ENCODE assay signal across 8 cellular contexts in the genomic region with DNA sequence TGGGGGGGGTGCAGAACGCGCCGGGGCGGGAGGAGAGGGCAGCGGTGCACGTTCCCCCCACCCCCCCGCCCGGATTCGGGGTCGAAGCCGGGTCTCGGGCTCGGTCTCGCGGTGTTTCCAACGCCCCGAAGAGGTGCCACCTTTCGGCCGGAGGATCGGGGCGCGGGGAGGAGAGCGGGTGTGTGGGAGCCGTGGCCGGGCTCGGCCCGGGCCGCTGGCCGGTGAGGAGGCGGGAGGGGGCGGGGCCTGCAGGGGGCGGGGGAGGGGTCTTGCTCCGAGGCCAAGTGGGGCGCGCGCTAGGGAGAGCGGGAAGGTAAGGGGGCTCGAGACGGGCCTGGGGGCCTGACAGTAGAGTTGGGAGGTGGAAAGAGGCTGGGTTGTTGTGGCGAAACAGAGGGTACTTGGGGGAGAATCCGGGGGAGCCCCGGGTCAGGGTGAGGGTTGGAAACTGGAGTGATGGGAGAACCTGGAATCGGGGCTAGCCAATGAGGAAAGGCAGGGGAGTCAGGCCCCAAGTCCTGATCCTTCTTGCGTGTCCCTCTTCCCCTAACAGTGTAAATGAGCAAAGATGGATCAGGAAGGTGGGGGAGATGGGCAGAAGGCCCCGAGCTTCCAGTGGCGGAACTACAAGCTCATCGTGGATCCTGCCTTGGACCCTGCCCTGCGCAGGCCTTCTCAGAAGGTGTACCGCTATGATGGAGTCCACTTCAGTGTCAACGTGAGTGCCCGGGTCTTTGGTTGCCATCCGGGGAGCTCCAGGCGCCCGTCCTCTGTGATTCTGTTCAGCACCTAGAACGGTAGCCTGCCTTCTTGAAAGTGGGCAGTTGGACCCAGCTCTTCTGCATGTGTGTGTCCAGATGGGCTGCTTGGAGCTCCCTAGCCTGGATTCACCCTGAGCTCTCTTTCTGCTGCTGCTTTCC. TPM values are rescaled to one million over a fixed set of nuclear protein-coding genes. Genes with fewer than 3 reads are reported as not detected.
DNase-seq lines count a peak whose midpoint lies in the region; ATAC-seq, FAIRE-seq and TF ChIP-seq lines count a peak whose summit lies in the region.

No MANE protein-coding gene starts in this region.

- H3K4me3 Mint-ChIP-seq in stimulated activated naive B cell treated with anti-CD40 and anti-IgM and Interleukin-4, amounts not matched to agents 10 μg/mL and 1 μg/mL and 100 μg/mL, for 72 hours = peak overlapping the region; percentile 88 to 93

- dilution Hi-C loops in keratinocyte (cut with MboI; ENCODE audit: extremely low pct_ligation_motif_present, low sequenced_read_pairs) = no loop called here

- H3K4me3 ChIP-seq in GM12864 (ENCODE audit: low read depth, low read length) (peak overlapping the region; percentile 69), NT2/D1 (ENCODE audit: insufficient read length, low read depth) (peak overlapping the region; percentile 87), keratinocyte (ENCODE audit: control insufficient read depth in 2 of 3, extremely low read depth in 1 of 3, insufficient read depth in 2 of 3, low read depth in 1 of 3, low read length in 3 of 3) (peak overlapping the region; percentile 66 to 80 (median 79))

- DNase-seq in A172 (ENCODE audit: low spot score) = peak; percentile 32
- DNase-seq in GM12864 (ENCODE audit: low read depth) = no peak
- DNase-seq in NT2/D1 (ENCODE audit: low read depth, low spot score) = no peak
- peak; percentile 82 to 86 for DNase-seq in T47D (ENCODE audit: low read depth in 1 of 2, low spot score in 1 of 2)
- DNase-seq in keratinocyte (ENCODE audit: low read depth, low spot score) = no peak
- peak; percentile 50 for DNase-seq in stimulated activated naive B cell treated with anti-CD40 and anti-IgM and Interleukin-4, amounts not matched to agents 10 μg/mL and 1 μg/mL and 100 μg/mL, for 72 hours
- no peak for DNase-seq in DMS79 treated with DMSO at 0.1 percent for 48 hours (lab: John Stamatoyannopoulos, UW)

- no peak overlapping the region for H2AFZ ChIP-seq in keratinocyte (ENCODE audit: control insufficient read depth, low read length)

- no peaks in the 10 kb centered on the region for H3K27me3 Mint-ChIP-seq in stimulated activated naive B cell treated with anti-CD40 and anti-IgM and Interleukin-4, amounts not matched to agents 10 μg/mL and 1 μg/mL and 100 μg/mL, for 72 hours

- H3K4me1 ChIP-seq in NT2/D1 (ENCODE audit: insufficient read depth, insufficient read length) (peaks cover 17% of the 10 kb centered on the region), keratinocyte (ENCODE audit: control insufficient read depth, extremely low read depth, insufficient read depth, low read length) (peaks cover 12% of the 10 kb centered on the region)

- H3K9me3 Mint-ChIP-seq in stimulated activated naive B cell treated with anti-CD40 and anti-IgM and Interleukin-4, amounts not matched to agents 10 μg/mL and 1 μg/mL and 100 μg/mL, for 72 hours = no peaks in the 10 kb centered on the region

- peak overlapping the region; percentile 51 for H3K27ac ChIP-seq in keratinocyte (ENCODE audit: control insufficient read depth, insufficient read depth, low read length)

- H3K36me3 Mint-ChIP-seq in stimulated activated naive B cell treated with anti-CD40 and anti-IgM and Interleukin-4, amounts not matched to agents 10 μg/mL and 1 μg/mL and 100 μg/mL, for 72 hours = peaks cover 37 to 42% of the 10 kb centered on the region in 2 donors

- H4K20me1 ChIP-seq in keratinocyte (ENCODE audit: control insufficient read depth, extremely low read depth, insufficient read depth, low read length) = peaks cover 2% of the 10 kb centered on the region

- H3K4me2 ChIP-seq in keratinocyte (ENCODE audit: control insufficient read depth, extremely low read depth, insufficient read depth, low read depth, low read length) = peak overlapping the region; percentile 67

- H3K27me3 ChIP-seq in NT2/D1 (ENCODE audit: insufficient read depth, insufficient read length) (no peaks in the 10 kb centered on the region), keratinocyte (ENCODE audit: control insufficient read depth, extremely low read depth, insufficient read depth, low read length) (no peaks in the 10 kb centered on the region)

- peaks cover 32 to 39% of the 10 kb centered on the region in 2 donors for H3K4me1 Mint-ChIP-seq in stimulated activated naive B cell treated with anti-CD40 and anti-IgM and Interleukin-4, amounts not matched to agents 10 μg/mL and 1 μg/mL and 100 μg/mL, for 72 hours

- H3K79me2 ChIP-seq in keratinocyte (ENCODE audit: control insufficient read depth, insufficient read depth, low read length) = peaks cover 24% of the 10 kb centered on the region

- no peaks in the 10 kb centered on the region for H3K9me1 ChIP-seq in keratinocyte (ENCODE audit: control insufficient read depth, extremely low read depth, insufficient read depth, low read length)

- peak; percentile 39 for ATAC-seq in HG02759 (IDR thresholded peaks at IDR 0.05; ENCODE audit: unreplicated experiment)
- ATAC-seq in stimulated activated naive B cell treated with anti-CD40 and anti-IgM and Interleukin-4, amounts not matched to agents 10 μg/mL and 1 μg/mL and 100 μg/mL, for 72 hours (replicated peaks) = peak; percentile 33 to 38

- H3K9me3 ChIP-seq in NT2/D1 (ENCODE audit: insufficient read depth, low read length) (no peaks in the 10 kb centered on the region), keratinocyte (ENCODE audit: control insufficient read depth, low read depth, low read length) (no peaks in the 10 kb centered on the region)

- H3K27ac Mint-ChIP-seq in stimulated activated naive B cell treated with anti-CD40 and anti-IgM and Interleukin-4, amounts not matched to agents 10 μg/mL and 1 μg/mL and 100 μg/mL, for 72 hours = peak overlapping the region; percentile 96

- no peak for TF ChIP-seq CTCF in GM12864 (IDR thresholded peaks at IDR 0.05; ENCODE audit: low read depth, low read length, missing control alignments)
- TF ChIP-seq CTCF in keratinocyte (optimal IDR thresholded peaks at IDR 0.05 in 1 of 3, IDR thresholded peaks at IDR 0.05 in 1 of 3, conservative IDR thresholded peaks at IDR 0.05 in 1 of 3; ENCODE audit: extremely low read depth in 1 of 3, insufficient read depth in 2 of 3, low read length in 3 of 3) = no peak

- H3K9ac ChIP-seq in NT2/D1 (ENCODE audit: insufficient read length, low read depth) = peak overlapping the region; percentile 97
- H3K9ac ChIP-seq in keratinocyte (ENCODE audit: control insufficient read depth, extremely low read depth, insufficient read depth, low read length) = peak overlapping the region; percentile 99

- in situ Hi-C loops in T47D (cut with HindIII; ENCODE audit: low pct_unique_long_range_greater_than_20kb, low sequenced_read_pairs) = no loop called here

- no peak for FAIRE-seq in keratinocyte (lab: Jason Lieb, UNC)

- H3K36me3 ChIP-seq in NT2/D1 (ENCODE audit: insufficient read depth, insufficient read length, low read length) (peaks cover 49% of the 10 kb centered on the region), keratinocyte (ENCODE audit: control insufficient read depth in 2 of 2, extremely low read depth in 1 of 2, insufficient read depth in 2 of 2, low read length in 2 of 2) (peaks cover 24 to 35% of the 10 kb centered on the region in 2 experiments)

RNA-seq across cellular contexts. Expression of a gene that starts 0.9 kb away (rescaled TPM):
- 3.5 and 3.8 TPM in 2 replicates for total RNA-seq in A172 (2014; rRNA removed; shearing (Covaris generic))
- 0.94 to 3.7 TPM (median 1.1 TPM) in 3 replicates for polyA plus RNA-seq in keratinocyte
- 3.0 TPM for polyA plus RNA-seq in keratinocyte (2011; ENCODE audit: low read depth)
- 1.4 and 2.1 TPM in 2 replicates for polyA plus RNA-seq in keratinocyte (2011; cell fraction: cytosol; rRNA removed)
- polyA plus RNA-seq in keratinocyte (2011; cell fraction: nucleus; rRNA removed) = 8.9 and 11.2 TPM in 2 replicates
- 4.7 and 10.9 TPM in 2 replicates for polyA plus RNA-seq in keratinocyte (2012; ENCODE audit: low replicate concordance)
- polyA minus RNA-seq in keratinocyte = 1.5 to 17.4 TPM (median 2.2 TPM) in 3 replicates
- 2.5 TPM for polyA minus RNA-seq in keratinocyte (2011; cell fraction: cytosol; rRNA and poly(A)+ RNA removed)
- 3.7 and 5.2 TPM in 2 replicates for polyA minus RNA-seq in keratinocyte (2011; cell fraction: nucleus; rRNA and poly(A)+ RNA removed)

RNA-seq across cellular contexts. Expression of a gene that starts 9.6 kb away (rescaled TPM):
- 46.4 and 50.8 TPM in 2 replicates for total RNA-seq in A172 (2014; rRNA removed; shearing (Covaris generic))
- polyA plus RNA-seq in keratinocyte = 8.1 to 12.7 TPM (median 10.8 TPM) in 3 replicates
- polyA plus RNA-seq in keratinocyte (2011; ENCODE audit: low read depth) = 2.3 TPM
- polyA plus RNA-seq in keratinocyte (2011; cell fraction: cytosol; rRNA removed) = 10.3 and 13.2 TPM in 2 replicates
- polyA plus RNA-seq in keratinocyte (2011; cell fraction: nucleus; rRNA removed) = 16.6 and 23.6 TPM in 2 replicates
- 8.0 and 11.6 TPM in 2 replicates for polyA plus RNA-seq in keratinocyte (2012; ENCODE audit: low replicate concordance)
- polyA minus RNA-seq in keratinocyte = 11.8 to 14.7 TPM (median 13.6 TPM) in 3 replicates
- 10.6 TPM for polyA minus RNA-seq in keratinocyte (2011; cell fraction: cytosol; rRNA and poly(A)+ RNA removed)
- polyA minus RNA-seq in keratinocyte (2011; cell fraction: nucleus; rRNA and poly(A)+ RNA removed) = 12.5 and 14.9 TPM in 2 replicates

RNA-seq across cellular contexts. Expression of a gene that starts 26.6 kb away (rescaled TPM):
- total RNA-seq in A172 (2014; rRNA removed; shearing (Covaris generic)) = 30.4 and 33.8 TPM in 2 replicates
- 2.0 to 3.5 TPM (median 2.4 TPM) in 3 replicates for polyA plus RNA-seq in keratinocyte
- polyA plus RNA-seq in keratinocyte (2011; ENCODE audit: low read depth) = 1.6 TPM
- 1.6 and 2.9 TPM in 2 replicates for polyA plus RNA-seq in keratinocyte (2011; cell fraction: cytosol; rRNA removed)
- polyA plus RNA-seq in keratinocyte (2011; cell fraction: nucleus; rRNA removed) = 3.9 and 4.7 TPM in 2 replicates
- 2.1 and 6.1 TPM in 2 replicates for polyA plus RNA-seq in keratinocyte (2012; ENCODE audit: low replicate concordance)
- polyA minus RNA-seq in keratinocyte = 2.4 to 3.8 TPM (median 2.4 TPM) in 3 replicates
- 3.5 TPM for polyA minus RNA-seq in keratinocyte (2011; cell fraction: cytosol; rRNA and poly(A)+ RNA removed)
- polyA minus RNA-seq in keratinocyte (2011; cell fraction: nucleus; rRNA and poly(A)+ RNA removed) = 1.8 and 2.1 TPM in 2 replicates

RNA-seq across cellular contexts. Expression of a gene that starts 35.1 kb away (rescaled TPM):
- total RNA-seq in A172 (2014; rRNA removed; shearing (Covaris generic)) = 18.7 and 32.5 TPM in 2 replicates
- 9.6 to 15.0 TPM (median 10.2 TPM) in 3 replicates for polyA plus RNA-seq in keratinocyte
- polyA plus RNA-seq in keratinocyte (2011; ENCODE audit: low read depth) = 2.2 TPM
- 5.7 and 16.5 TPM in 2 replicates for polyA plus RNA-seq in keratinocyte (2011; cell fraction: cytosol; rRNA removed)
- 24.0 and 32.9 TPM in 2 replicates for polyA plus RNA-seq in keratinocyte (2011; cell fraction: nucleus; rRNA removed)
- 8.3 and 25.1 TPM in 2 replicates for polyA plus RNA-seq in keratinocyte (2012; ENCODE audit: low replicate concordance)
- 8.6 to 28.7 TPM (median 11.7 TPM) in 3 replicates for polyA minus RNA-seq in keratinocyte
- polyA minus RNA-seq in keratinocyte (2011; cell fraction: cytosol; rRNA and poly(A)+ RNA removed) = 46.2 TPM
- polyA minus RNA-seq in keratinocyte (2011; cell fraction: nucleus; rRNA and poly(A)+ RNA removed) = 18.1 and 25.4 TPM in 2 replicates

RNA-seq across cellular contexts. Expression of a gene that starts 52.0 kb away (rescaled TPM):
- total RNA-seq in A172 (2014; rRNA removed; shearing (Covaris generic)) = 0.26 and 3.5 TPM in 2 replicates
- polyA plus RNA-seq in keratinocyte = 0.34 to 0.55 TPM (median 0.50 TPM) in 3 replicates
- 1.2 TPM for polyA plus RNA-seq in keratinocyte (2011; ENCODE audit: low read depth)
- polyA plus RNA-seq in keratinocyte (2011; cell fraction: cytosol; rRNA removed) = 0.19 and 0.44 TPM in 2 replicates
- 3.5 and 5.4 TPM in 2 replicates for polyA plus RNA-seq in keratinocyte (2011; cell fraction: nucleus; rRNA removed)
- polyA plus RNA-seq in keratinocyte (2012; ENCODE audit: low replicate concordance) = 0.29 and 0.63 TPM in 2 replicates
- polyA minus RNA-seq in keratinocyte = 0.63 to 3.0 TPM (median 0.70 TPM) in 3 replicates
- 0.38 TPM for polyA minus RNA-seq in keratinocyte (2011; cell fraction: cytosol; rRNA and poly(A)+ RNA removed)
- polyA minus RNA-seq in keratinocyte (2011; cell fraction: nucleus; rRNA and poly(A)+ RNA removed) = 0.42 and 1.4 TPM in 2 replicates

Comparison
In these comparisons a context has a peak if more than half of its experiments do, and no peak if none do; other contexts are left out.
1. DNase-seq: peak in A172 (single experiment), T47D (2 of 2) and stimulated activated naive B cell treated with anti-CD40 and anti-IgM and Interleukin-4, amounts not matched to agents 10 μg/mL and 1 μg/mL and 100 μg/mL, for 72 hours (single experiment); none in GM12864 (single experiment), NT2/D1 (single experiment), keratinocyte (single experiment) and DMS79 treated with DMSO at 0.1 percent for 48 hours (single experiment).
2. Peak in every context shown above with its lines, with median percentiles within 50 percentile points of each other: H3K4me3 ChIP-seq.